In genomic region chr1:173410133-173410793, GRCh38 we compare ENCODE assay signal across 11 cellular contexts.
A peak's percentile ranks its signal among the peaks of the same experiment; 100 is the strongest.
DNase-seq lines count a peak whose midpoint lies in the region; ATAC-seq and TF ChIP-seq lines count a peak whose summit lies in the region.
"Had no signal": no experiment of that assay in that cellular context is flagged by ENCODE, and none has a peak within 500 bp of the region (broad histone marks: within the 10 kb centered on the region; RNA-seq: fewer than 3 reads in every experiment).

No MANE protein-coding gene starts in this region.

- no peak overlapping the region for H3K4me3 ChIP-seq in brain microvascular endothelial cell (ENCODE audit: low read depth, low read length)
- no peak overlapping the region for H3K4me3 ChIP-seq in gastrocnemius medialis
- no peak overlapping the region for H3K4me3 ChIP-seq in foreskin fibroblast (ENCODE audit: low read depth in 1 of 2, low read length in 2 of 2)
- H3K4me3 ChIP-seq: SJCRH30, thyroid gland had no signal

- no peak overlapping the region for H3K27ac ChIP-seq in CD4-positive, alpha-beta T cell (ENCODE audit: low read depth, low read length)
- H3K27ac ChIP-seq in brain microvascular endothelial cell: peak overlapping the region; percentile 58
- no peak overlapping the region for H3K27ac ChIP-seq in gastrocnemius medialis
- H3K27ac ChIP-seq: SJCRH30, thyroid gland had no signal

- H3K36me3 ChIP-seq in brain microvascular endothelial cell (replicated peaks) (no peaks in the 10 kb centered on the region), gastrocnemius medialis (no peaks in the 10 kb centered on the region)
- H3K36me3 ChIP-seq: SJCRH30, thyroid gland had no signal

- H3K27me3 ChIP-seq in CD4-positive, alpha-beta T cell (ENCODE audit: control insufficient read depth, insufficient read depth, low read length): no peaks in the 10 kb centered on the region
- H3K27me3 ChIP-seq in brain microvascular endothelial cell (replicated peaks) (no peaks in the 10 kb centered on the region), gastrocnemius medialis (no peaks in the 10 kb centered on the region)
- H3K27me3 ChIP-seq: SJCRH30, thyroid gland had no signal

- H3K4me3 Mint-ChIP-seq in CD4-positive, alpha-beta T cell: no peak overlapping the region

- H3K27ac Mint-ChIP-seq in CD4-positive, alpha-beta T cell: peak overlapping the region; percentile 56

- no peak for TF ChIP-seq CTCF in CD4-positive, alpha-beta T cell (IDR thresholded peaks at IDR 0.05)
- TF ChIP-seq CTCF in brain microvascular endothelial cell (IDR thresholded peaks at IDR 0.05; ENCODE audit: low read depth, low read length, missing control alignments): no peak
- TF ChIP-seq CTCF in gastrocnemius medialis (IDR thresholded peaks at IDR 0.05 in 4 of 5, conservative IDR thresholded peaks at IDR 0.05 in 1 of 5): no peak
- no peak for TF ChIP-seq CTCF in foreskin fibroblast (IDR thresholded peaks at IDR 0.05; ENCODE audit: low read depth, low read length)

- H3K4me1 Mint-ChIP-seq in CD4-positive, alpha-beta T cell (ENCODE audit: low read depth): peaks cover 35% of the 10 kb centered on the region

- no peak for DNase-seq in CD4-positive, alpha-beta T cell
- DNase-seq in brain microvascular endothelial cell (peak; percentile 64), gastrocnemius medialis (no peak), foreskin fibroblast (no peak), hepatic stellate cell (ENCODE audit: low spot score) (no peak), NK-92 (lab: John Stamatoyannopoulos, UW; ENCODE audit: unreplicated experiment) (no peak)
- DNase-seq: mesendoderm, thyroid gland had no signal

- ATAC-seq in CD4-positive, alpha-beta T cell (ENCODE audit: poor library complexity): peak; percentile 66
- ATAC-seq in GM19463 (IDR thresholded peaks at IDR 0.05; ENCODE audit: unreplicated experiment) (peak; percentile 3), HG03571 (IDR thresholded peaks at IDR 0.05; ENCODE audit: unreplicated experiment) (peak; percentile 0), gastrocnemius medialis (no peak)

- in situ Hi-C loops in brain microvascular endothelial cell (cut with HindIII; ENCODE audit: low pct_ligation_motif_present, low sequenced_read_pairs) (loop anchor here (25.0 kb wide), 1 partner anchor 148 kb away; no protein-coding TSS in a partner anchor), gastrocnemius medialis (cut with MboI; ENCODE audit: low sequenced_read_pairs in 4 of 4) (loop anchor here in 1 of 4 donors (25.0 kb wide), 2 partner anchors 302 to 673 kb away; partner anchors contain the start of gene KLHL20)

- POLR2A ChIA-PET in CD4-positive, alpha-beta T cell (lab: Charles Lee): no interaction called here

- H3K27me3 Mint-ChIP-seq in CD4-positive, alpha-beta T cell: no peaks in the 10 kb centered on the region

- CTCF ChIA-PET in CD4-positive, alpha-beta T cell (lab: Charles Lee): no interaction called here

- H3K36me3 Mint-ChIP-seq in CD4-positive, alpha-beta T cell (ENCODE audit: low read depth): peaks cover 10% of the 10 kb centered on the region

- intact Hi-C loops in CD4-positive, alpha-beta T cell (cut with DNase I, micrococcal nuclease): no loop called here
- intact Hi-C loops in gastrocnemius medialis (cut with DNase I; ENCODE audit: low total_unique reads): no loop called here

- peaks cover 8 to 9% of the 10 kb centered on the region in 2 donors for H3K4me1 ChIP-seq in gastrocnemius medialis
- H3K4me1 ChIP-seq: SJCRH30, thyroid gland had no signal

- no peak for TF ChIP-seq POLR2A in gastrocnemius medialis (IDR thresholded peaks at IDR 0.05)

- no peaks in the 10 kb centered on the region for H3K9me3 Mint-ChIP-seq in CD4-positive, alpha-beta T cell

- H3K9me3 ChIP-seq in CD4-positive, alpha-beta T cell (ENCODE audit: control insufficient read depth, low read length): no peaks in the 10 kb centered on the region
- no peaks in the 10 kb centered on the region for H3K9me3 ChIP-seq in gastrocnemius medialis
- H3K9me3 ChIP-seq: SJCRH30, thyroid gland had no signal

Comparison
In these comparisons a context has a peak if more than half of its experiments do, and no peak if none do; other contexts are left out.
1. ATAC-seq: peak in CD4-positive, alpha-beta T cell (single experiment), GM19463 (single experiment) and HG03571 (single experiment); none in gastrocnemius medialis (0 of 2).